ENCODE assay signal across 18 cellular contexts in the genomic region with DNA sequence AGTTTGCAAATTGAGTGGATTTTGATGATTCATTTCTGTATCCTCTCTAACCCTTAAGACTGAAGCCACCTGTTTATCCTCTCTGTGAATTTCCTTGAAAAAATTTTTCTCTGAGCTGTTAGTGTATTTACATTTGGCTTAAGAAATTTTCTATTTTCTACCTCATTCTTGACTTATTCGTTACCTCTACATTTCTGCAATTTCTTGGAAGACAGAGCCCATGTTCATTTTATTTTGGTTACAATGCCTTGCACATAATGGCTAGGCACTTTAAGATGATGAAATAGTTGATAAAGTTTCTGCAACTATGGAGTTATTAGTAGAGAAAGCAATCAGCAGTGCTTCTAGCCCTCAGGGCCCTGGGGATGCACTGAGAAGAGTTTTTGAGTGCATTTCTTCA.
"Had no signal": no experiment of that assay in that cellular context is flagged by ENCODE, and none has a peak within 500 bp of the region (broad histone marks: within the 10 kb centered on the region; RNA-seq: fewer than 3 reads in every experiment).

No MANE protein-coding gene starts in this region.

- H3K4me3 ChIP-seq: breast epithelium, dorsolateral prefrontal cortex, esophagus muscularis mucosa, ovary, prostate gland, tibial artery had no signal

- H3K36me3 ChIP-seq: breast epithelium, esophagus muscularis mucosa, neutrophil, ovary, prostate gland, tibial artery had no signal

- H3K27me3 ChIP-seq: breast epithelium, dorsolateral prefrontal cortex, esophagus muscularis mucosa, ovary, tibial artery had no signal

- DNase-seq: activated CD4-positive, alpha-beta memory T cell treated with anti-CD3 and anti-CD28 coated beads, Interleukin-2, amount 10 ng/mL, durations not matched to agents 7 days and 5 days; activated CD4-positive, alpha-beta T cell treated with anti-CD3 and anti-CD28 coated beads, Interleukin-2, amount 10 ng/mL, durations not matched to agents 24 days and 14 days; activated CD8-positive, alpha-beta memory T cell treated with anti-CD3 and anti-CD28 coated beads, Interleukin-2, amount 10 ng/mL, durations not matched to agents 7 days and 5 days; activated effector memory CD4-positive, alpha-beta T cell treated with anti-CD3 and anti-CD28 coated beads, Interleukin-2, amount 50 U/mL, for 16 hours; activated T-cell treated with anti-CD3 and anti-CD28 coated beads for 4 hours; dorsolateral prefrontal cortex; effector memory CD8-positive, alpha-beta T cell; foreskin fibroblast; left colon; ovary; stimulated activated CD4-positive, alpha-beta T cell treated with anti-CD3 and anti-CD28 coated beads, Interleukin-4, amount 100 ng/mL, for 24 hours; tibial artery had no signal

- ATAC-seq: activated CD4-positive, CD25-positive, alpha-beta regulatory T cell treated with anti-CD3 and anti-CD28 coated beads, Interleukin-2, amount 50 U/mL, for 24 hours; activated CD8-positive, alpha-beta memory T cell treated with anti-CD3 and anti-CD28 coated beads, Interleukin-2, amount 10 ng/mL, durations not matched to agents 7 days and 5 days; effector memory CD8-positive, alpha-beta T cell; left colon had no signal

- H3K9me3 ChIP-seq: breast epithelium, esophagus muscularis mucosa, neutrophil, ovary, prostate gland, tibial artery had no signal

- H3K27ac ChIP-seq: breast epithelium, dorsolateral prefrontal cortex, esophagus muscularis mucosa, neutrophil, ovary, prostate gland, tibial artery, VCaP had no signal

- H3K4me1 ChIP-seq: breast epithelium, esophagus muscularis mucosa, prostate gland, tibial artery had no signal
